ENCODE assay signal across 15 cellular contexts in genomic region chr21:27429612-27430361, GRCh38.
DNase-seq lines count a peak whose midpoint lies in the region; ATAC-seq and TF ChIP-seq lines count a peak whose summit lies in the region.
"Had no signal": no experiment of that assay in that cellular context is flagged by ENCODE, and none has a peak within 500 bp of the region (broad histone marks: within the 10 kb centered on the region; RNA-seq: fewer than 3 reads in every experiment).

No MANE protein-coding gene starts in this region.

- DNase-seq in AG04450 (ENCODE audit: low read depth, low spot score) (peak; percentile 48), RPMI7951 (ENCODE audit: low read depth) (peak; percentile 87), fibroblast of the aortic adventitia (ENCODE audit: low read depth) (peak; percentile 96), psoas muscle (no peak), anterior cingulate cortex (lab: John Stamatoyannopoulos, UW) (no peak), WTC11 (ENCODE audit: low spot score) (no peak)
- DNase-seq in stimulated activated CD4-positive, alpha-beta T cell treated with anti-CD3 and anti-CD28 coated beads, Interleukin-2, amount 100 ng/mL, for 48 hours, result no peak
- DNase-seq: activated CD4-positive, alpha-beta T cell treated with anti-CD3 and anti-CD28 coated beads, Interleukin-2, amount 50 U/mL, for 4 hours; activated gamma-delta T cell; kidney; NCI-H1105 treated with DMSO at 0.1 percent for 48 hours; NCI-H524; stimulated activated CD4-positive, alpha-beta T cell treated with anti-CD3 and anti-CD28 coated beads, Interleukin-15, amount 100 ng/mL, for 24 hours; T-helper 2 cell had no signal

- intact Hi-C loops in psoas muscle (cut with DNase I), result no loop called here

- no peaks in the 10 kb centered on the region; the same call in 1 of the 2 replicates for H3K27me3 Mint-ChIP-seq in WTC11 (ENCODE audit: low read depth)

- H3K4me1 Mint-ChIP-seq in WTC11, result peaks cover 7% of the 10 kb centered on the region

- 12 to 20% (median 13%) methylated on average over 3 of the region's 3 CpGs for WGBS in psoas muscle, 3 donors

- POLR2A ChIA-PET in AG04450 (lab: Yijun Ruan, JAX), result no interaction called here
- POLR2A ChIA-PET in WTC11 (lab: Charles Lee), result no interaction called here

- H3K4me3 Mint-ChIP-seq in WTC11, result no peak overlapping the region

- no peaks in the 10 kb centered on the region for H3K9me3 ChIP-seq in AG04450 (ENCODE audit: control insufficient read depth, insufficient read depth, low read length)
- H3K9me3 ChIP-seq in psoas muscle, result no peaks in the 10 kb centered on the region

- peaks cover 4% of the 10 kb centered on the region for H3K4me1 ChIP-seq in psoas muscle

- H3K36me3 Mint-ChIP-seq in WTC11, result peaks cover 2% of the 10 kb centered on the region; the same call in 1 of the 2 replicates

- ATAC-seq in psoas muscle (peak in 1 of 4 donors; percentile 32), WTC11 (no peak), esophagus mucosa (no peak)

- CTCF ChIA-PET in AG04450 (lab: Charles Lee) (interaction anchor here (0.6 kb wide), 1 partner anchor 212 kb away, joined by 3 read pairs; no protein-coding TSS in a partner anchor), WTC11 (lab: Charles Lee) (no interaction called here)

- H3K27ac ChIP-seq in AG04450 (ENCODE audit: low read depth, low read length) (no peak overlapping the region), psoas muscle (peak overlapping the region; percentile 53)

- peaks cover 25% of the 10 kb centered on the region for H3K9me3 Mint-ChIP-seq in WTC11

- H3K4me3 ChIP-seq in AG04450 (ENCODE audit: low read depth, low read length) (no peak overlapping the region), fibroblast of the aortic adventitia (ENCODE audit: low read depth, low read length) (no peak overlapping the region), psoas muscle (no peak overlapping the region)

- no peaks in the 10 kb centered on the region for H3K36me3 ChIP-seq in psoas muscle (ENCODE audit: insufficient read depth in 1 of 2, low read depth in 1 of 2)

- H3K27me3 ChIP-seq in AG04450 (ENCODE audit: control insufficient read depth, insufficient read depth, low read length) (no peaks in the 10 kb centered on the region), psoas muscle (ENCODE audit: insufficient read depth in 3 of 3, low read length in 2 of 3) (no peaks in the 10 kb centered on the region)

- TF ChIP-seq CTCF in AG04450 (IDR thresholded peaks at IDR 0.05; ENCODE audit: low read depth, low read length) (no peak), fibroblast of the aortic adventitia (IDR thresholded peaks at IDR 0.05; ENCODE audit: insufficient read depth, low read length) (no peak), psoas muscle (IDR thresholded peaks at IDR 0.05) (no peak), WTC11 (IDR thresholded peaks at IDR 0.05) (no peak)

- H3K27ac Mint-ChIP-seq in WTC11, result no peak overlapping the region

TF ChIP-seq in WTC11, 78 proteins besides CTCF, POLR2A, EP300 and RAD21:
- TF ChIP-seq GTF2I (CRISPR knock-in tag; conservative IDR thresholded peaks at IDR 0.05) (no peak), RORB (CRISPR knock-in tag; IDR thresholded peaks at IDR 0.05) (no peak), TP53 (CRISPR knock-in tag; IDR thresholded peaks at IDR 0.05) (no peak), FOXK1 (CRISPR knock-in tag; IDR thresholded peaks at IDR 0.05) (no peak), HMGXB4 (CRISPR knock-in tag; IDR thresholded peaks at IDR 0.05) (no peak)
TF ChIP-seq in WTC11: peak in this region for 0.

Comparison
In these comparisons a context has a peak if more than half of its experiments do, and no peak if none do; other contexts are left out.
1. DNase-seq: peak in AG04450 (single experiment), RPMI7951 (single experiment) and fibroblast of the aortic adventitia (single experiment); none in psoas muscle (0 of 2), stimulated activated CD4-positive, alpha-beta T cell treated with anti-CD3 and anti-CD28 coated beads, Interleukin-2, amount 100 ng/mL, for 48 hours (0 of 2), anterior cingulate cortex (0 of 58) and WTC11 (single experiment).